In the genomic region with DNA sequence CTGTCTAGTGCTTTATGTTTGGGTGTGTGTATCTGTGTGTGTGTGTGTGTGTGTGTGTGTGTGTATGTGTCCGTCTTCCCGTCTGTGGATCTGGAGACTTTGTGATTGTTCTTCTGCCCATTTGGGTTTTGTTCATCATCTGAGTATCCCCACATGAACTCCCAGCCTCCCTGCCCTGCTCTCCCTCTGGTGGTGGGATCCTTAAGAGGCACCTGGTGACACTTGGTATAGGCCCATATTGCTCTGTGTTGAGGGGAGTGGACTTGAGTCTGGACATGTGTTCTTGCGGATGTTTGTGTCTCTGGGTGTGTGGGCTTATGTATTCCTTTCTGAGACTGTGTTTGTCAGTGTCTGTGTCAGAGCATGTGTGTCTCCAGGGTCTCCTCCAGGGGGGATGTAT, we compare ENCODE assay signal across 10 cellular contexts. TPM values are rescaled to one million over a fixed set of nuclear protein-coding genes. Genes with fewer than 3 reads are reported as not detected.
DNase-seq lines count a peak whose midpoint lies in the region; ATAC-seq, FAIRE-seq and TF ChIP-seq lines count a peak whose summit lies in the region.
"Had no signal": no experiment of that assay in that cellular context is flagged by ENCODE, and none has a peak within 500 bp of the region (broad histone marks: within the 10 kb centered on the region; RNA-seq: fewer than 3 reads in every experiment).

No MANE protein-coding gene starts in this region.

- ATAC-seq in natural killer cell (peak in 2 of 3 donors; percentile 40 to 63), RWPE2 (ENCODE audit: low read depth) (0 out of 3 replicates have a peak, but pooled peaks have one; percentile 24), HG03342 (IDR thresholded peaks at IDR 0.05; ENCODE audit: unreplicated experiment) (no peak)
- no peak for ATAC-seq in natural killer cell treated with Interleukin-12 subunit alpha and Interleukin-12 subunit beta and Interleukin-15 and Interleukin-18, amount 100 ng/mL, for 72 hours

- peaks cover 10 to 22% of the 10 kb centered on the region in 2 donors for H3K4me1 Mint-ChIP-seq in natural killer cell
- H3K4me1 Mint-ChIP-seq in natural killer cell treated with Interleukin-12 subunit alpha and Interleukin-12 subunit beta and Interleukin-15 and Interleukin-18, amount 100 ng/mL, for 72 hours (ENCODE audit: low read depth in 2 of 2) = peaks cover 2 to 5% of the 10 kb centered on the region in 2 donors
- H3K4me1 Mint-ChIP-seq: CD14-positive monocyte had no signal

- no peak overlapping the region for H3K9ac ChIP-seq in kidney (ENCODE audit: low read length in 2 of 2)

- H3K27ac Mint-ChIP-seq in natural killer cell = peak overlapping the region in 1 of 2 donors; percentile 30
- H3K27ac Mint-ChIP-seq in natural killer cell treated with Interleukin-12 subunit alpha and Interleukin-12 subunit beta and Interleukin-15 and Interleukin-18, amount 100 ng/mL, for 72 hours = no peak overlapping the region

- TF ChIP-seq CTCF in natural killer cell (IDR thresholded peaks at IDR 0.05) (no peak), RWPE2 (IDR thresholded peaks at IDR 0.05; ENCODE audit: poor library complexity, severe bottlenecking) (no peak), epithelial cell of esophagus (IDR thresholded peaks at IDR 0.05; ENCODE audit: insufficient read depth, low read depth, low read length, missing control alignments) (peak; percentile 58), kidney (IDR thresholded peaks at IDR 0.05; ENCODE audit: borderline replicate concordance, extremely low read depth, insufficient read depth) (no peak)

- H3K27me3 ChIP-seq in RWPE2 (ENCODE audit: insufficient read depth, poor library complexity, severe bottlenecking) = no peaks in the 10 kb centered on the region

- H3K4me3 Mint-ChIP-seq in natural killer cell = no peak overlapping the region
- no peak overlapping the region for H3K4me3 Mint-ChIP-seq in natural killer cell treated with Interleukin-12 subunit alpha and Interleukin-12 subunit beta and Interleukin-15 and Interleukin-18, amount 100 ng/mL, for 72 hours
- H3K4me3 Mint-ChIP-seq: CD14-positive monocyte had no signal

- no peaks in the 10 kb centered on the region for H3K9me3 ChIP-seq in RWPE2 (ENCODE audit: severe bottlenecking)
- H3K9me3 ChIP-seq in kidney (ENCODE audit: control insufficient read depth in 1 of 2, low read length in 2 of 2) = no peaks in the 10 kb centered on the region

- no peaks in the 10 kb centered on the region for H3K27me3 Mint-ChIP-seq in natural killer cell (ENCODE audit: low read depth in 2 of 2)
- no peaks in the 10 kb centered on the region for H3K27me3 Mint-ChIP-seq in natural killer cell treated with Interleukin-12 subunit alpha and Interleukin-12 subunit beta and Interleukin-15 and Interleukin-18, amount 100 ng/mL, for 72 hours

- no peaks in the 10 kb centered on the region for H3K4me1 ChIP-seq in RWPE2 (ENCODE audit: insufficient read depth, poor library complexity, severe bottlenecking)
- H3K4me1 ChIP-seq in kidney (ENCODE audit: control insufficient read depth in 1 of 2, insufficient read depth in 1 of 2, low read depth in 1 of 2, low read length in 2 of 2) = no peaks in the 10 kb centered on the region

- H3K36me3 Mint-ChIP-seq in natural killer cell = no peaks in the 10 kb centered on the region
- peaks cover 16% of the 10 kb centered on the region for H3K36me3 Mint-ChIP-seq in natural killer cell treated with Interleukin-12 subunit alpha and Interleukin-12 subunit beta and Interleukin-15 and Interleukin-18, amount 100 ng/mL, for 72 hours

- no peak for FAIRE-seq in kidney (lab: Jason Lieb, UNC)

- intact Hi-C loops in natural killer cell (cut with micrococcal nuclease) = no loop called here
- intact Hi-C loops in kidney (cut with DNase I) = no loop called here

- DNase-seq in natural killer cell (no peak), RWPE2 (ENCODE audit: low spot score) (no peak), epithelial cell of esophagus (ENCODE audit: low read depth) (peak; percentile 38), kidney glomerular epithelial cell (lab: John Stamatoyannopoulos, UW) (no peak), SW 1271 (lab: John Stamatoyannopoulos, UW) (no peak), kidney (no peak)
- no peak for DNase-seq in natural killer cell treated with Interleukin-12 subunit alpha and Interleukin-12 subunit beta and Interleukin-15 and Interleukin-18, amount 100 ng/mL, for 72 hours (ENCODE audit: low spot score)

- H3K4me3 ChIP-seq in RWPE2 (ENCODE audit: severe bottlenecking) (no peak overlapping the region), epithelial cell of esophagus (ENCODE audit: low read length) (no peak overlapping the region), kidney (ENCODE audit: low read length in 2 of 2) (no peak overlapping the region)

- H3K27ac ChIP-seq in RWPE2 (ENCODE audit: poor library complexity, severe bottlenecking) (no peak overlapping the region), kidney (ENCODE audit: low read depth in 2 of 2, low read length in 2 of 2) (no peak overlapping the region)

- H3K36me3 ChIP-seq in RWPE2 (ENCODE audit: low read depth) (peaks cover 85% of the 10 kb centered on the region), kidney (ENCODE audit: control insufficient read depth in 1 of 2, insufficient read depth in 2 of 2, low read length in 2 of 2) (peaks cover 57 to 70% of the 10 kb centered on the region in 2 donors)

- no peaks in the 10 kb centered on the region for H3K9me3 Mint-ChIP-seq in natural killer cell
- no peaks in the 10 kb centered on the region for H3K9me3 Mint-ChIP-seq in natural killer cell treated with Interleukin-12 subunit alpha and Interleukin-12 subunit beta and Interleukin-15 and Interleukin-18, amount 100 ng/mL, for 72 hours
- H3K9me3 Mint-ChIP-seq: CD14-positive monocyte had no signal

RNA-seq across cellular contexts. Expression of gene RCOR2, which starts 15.3 kb away (rescaled TPM):
- total RNA-seq in natural killer cell (not detected), kidney (0.76 TPM)
- not detected for total RNA-seq in natural killer cell treated with Interleukin-12 subunit alpha and Interleukin-12 subunit beta and Interleukin-15 and Interleukin-18, amount 100 ng/mL, for 72 hours
- 0.86 TPM for polyA plus RNA-seq in kidney (ENCODE audit: insufficient read depth, low read depth, low replicate concordance)
- total RNA-seq: T-helper 1 cell treated with Interleukin-12 subunit alpha and Interleukin-12 subunit beta and Interleukin-4 antibody, amounts not matched to agents 30 ng/mL and 1 ng/mL, for 36 hours had no signal
- polyA plus RNA-seq: CD14-positive monocyte had no signal

RNA-seq across cellular contexts. Expression of gene NAA40, which starts 37.1 kb away (rescaled TPM):
- total RNA-seq in natural killer cell = 10 to 100 TPM; 44.8 to 72.1 (median 57.4) TPM
- 10 to 100 TPM; 29.4 to 43.8 TPM for total RNA-seq in natural killer cell treated with Interleukin-12 subunit alpha and Interleukin-12 subunit beta and Interleukin-15 and Interleukin-18, amount 100 ng/mL, for 72 hours
- total RNA-seq in kidney = 27.2 TPM
- 11.8 TPM for polyA plus RNA-seq in kidney (ENCODE audit: insufficient read depth, low read depth, low replicate concordance)

Comparison
In these comparisons a context has a peak if more than half of its experiments do, and no peak if none do; other contexts are left out.
1. ATAC-seq: peak in natural killer cell (2 of 3) and RWPE2 (single experiment); none in natural killer cell treated with Interleukin-12 subunit alpha and Interleukin-12 subunit beta and Interleukin-15 and Interleukin-18, amount 100 ng/mL, for 72 hours (0 of 2) and HG03342 (single experiment).